Comparison of ENCODE assay signal across 14 cellular contexts in genomic region chr20:62020935-62021701, GRCh38. TPM values are rescaled to one million over a fixed set of nuclear protein-coding genes. Genes with fewer than 3 reads are reported as not detected.
DNase-seq lines count a peak whose midpoint lies in the region; ATAC-seq and TF ChIP-seq lines count a peak whose summit lies in the region.
"Had no signal": no experiment of that assay in that cellular context is flagged by ENCODE, and none has a peak within 500 bp of the region (broad histone marks: within the 10 kb centered on the region; RNA-seq: fewer than 3 reads in every experiment).

No MANE protein-coding gene starts in this region.

- no peaks in the 10 kb centered on the region for H3K4me1 ChIP-seq in RWPE2 (ENCODE audit: insufficient read depth, poor library complexity, severe bottlenecking)

- H3K9me3 ChIP-seq in RWPE2 (ENCODE audit: severe bottlenecking), result no peaks in the 10 kb centered on the region

- peaks cover 4% of the 10 kb centered on the region for H3K36me3 Mint-ChIP-seq in nephron progenitor cell (ENCODE audit: low read depth)
- H3K36me3 Mint-ChIP-seq: activated naive CD8-positive, alpha-beta T cell had no signal

- H3K27me3 ChIP-seq in RWPE2 (ENCODE audit: insufficient read depth, poor library complexity, severe bottlenecking), result no peaks in the 10 kb centered on the region

- H3K27me3 Mint-ChIP-seq in nephron progenitor cell (ENCODE audit: low read depth, poor library complexity), result no peaks in the 10 kb centered on the region
- H3K27me3 Mint-ChIP-seq: activated CD4-positive, alpha-beta memory T cell treated with anti-CD3 and anti-CD28 coated beads, Interleukin-2, amount 10 ng/mL, durations not matched to agents 7 days and 5 days; activated naive CD8-positive, alpha-beta T cell had no signal

- no peak overlapping the region for H3K4me3 Mint-ChIP-seq in nephron progenitor cell
- H3K4me3 Mint-ChIP-seq: activated CD4-positive, alpha-beta memory T cell treated with anti-CD3 and anti-CD28 coated beads, Interleukin-2, amount 10 ng/mL, durations not matched to agents 7 days and 5 days; activated naive CD8-positive, alpha-beta T cell had no signal

- H3K36me3 ChIP-seq in RWPE2 (ENCODE audit: low read depth), result no peaks in the 10 kb centered on the region

- DNase-seq in AG08396 (ENCODE audit: low spot score), result peak; percentile 75
- DNase-seq in RWPE2 (ENCODE audit: low spot score), result peak; percentile 73
- peak; percentile 53 for DNase-seq in fibroblast of the aortic adventitia (ENCODE audit: low read depth)
- DNase-seq in nephron progenitor cell, result no peak
- no peak for DNase-seq in stimulated activated naive CD4-positive, alpha-beta T cell (lab: John Stamatoyannopoulos, UW)
- DNase-seq in DMS79 (lab: John Stamatoyannopoulos, UW), result no peak
- no peak for DNase-seq in NCI-H1694 treated with DMSO at 0.1 percent for 48 hours (lab: John Stamatoyannopoulos, UW)
- DNase-seq: ACHN; activated CD4-positive, alpha-beta memory T cell treated with anti-CD3 and anti-CD28 coated beads, Interleukin-2, amount 10 ng/mL, durations not matched to agents 7 days and 5 days; effector CD8-positive, alpha-beta T cell; NCI-H524 treated with DMSO at 0.1 percent for 48 hours; stimulated activated CD4-positive, alpha-beta T cell treated with anti-CD3 and anti-CD28 coated beads, Interleukin-15, amount 100 ng/mL, for 24 hours had no signal

- TF ChIP-seq CTCF in RWPE2 (IDR thresholded peaks at IDR 0.05; ENCODE audit: poor library complexity, severe bottlenecking) (no peak), fibroblast of the aortic adventitia (IDR thresholded peaks at IDR 0.05; ENCODE audit: insufficient read depth, low read length) (no peak), nephron progenitor cell (IDR thresholded peaks at IDR 0.05) (no peak)

- H3K4me1 Mint-ChIP-seq in nephron progenitor cell, result peaks cover 71% of the 10 kb centered on the region
- H3K4me1 Mint-ChIP-seq: activated CD4-positive, alpha-beta memory T cell treated with anti-CD3 and anti-CD28 coated beads, Interleukin-2, amount 10 ng/mL, durations not matched to agents 7 days and 5 days had no signal

- H3K9me3 Mint-ChIP-seq in nephron progenitor cell, result no peaks in the 10 kb centered on the region
- H3K9me3 Mint-ChIP-seq: activated CD4-positive, alpha-beta memory T cell treated with anti-CD3 and anti-CD28 coated beads, Interleukin-2, amount 10 ng/mL, durations not matched to agents 7 days and 5 days had no signal

- H3K27ac Mint-ChIP-seq in nephron progenitor cell, result peak overlapping the region; percentile 75
- H3K27ac Mint-ChIP-seq: activated CD4-positive, alpha-beta memory T cell treated with anti-CD3 and anti-CD28 coated beads, Interleukin-2, amount 10 ng/mL, durations not matched to agents 7 days and 5 days; activated naive CD8-positive, alpha-beta T cell had no signal

- H3K27ac ChIP-seq in RWPE2 (ENCODE audit: poor library complexity, severe bottlenecking), result no peak overlapping the region

- H3K4me3 ChIP-seq in RWPE2 (ENCODE audit: severe bottlenecking) (no peak overlapping the region), fibroblast of the aortic adventitia (ENCODE audit: low read depth, low read length) (no peak overlapping the region)

- ATAC-seq in RWPE2 (ENCODE audit: low read depth) (peak; percentile 14; the same call in 2 of the 3 replicates), GM18861 (IDR thresholded peaks at IDR 0.05; ENCODE audit: unreplicated experiment) (no peak)

RNA-seq across cellular contexts. Expression of gene TAF4, which starts 44.6 kb away (rescaled TPM):
- total RNA-seq in fibroblast of the aortic adventitia (ENCODE audit: low replicate concordance), result 2.9 and 5.4 TPM in 2 replicates

Comparison
In these comparisons a context has a peak if more than half of its experiments do, and no peak if none do; other contexts are left out.
1. DNase-seq: peak in AG08396 (single experiment), RWPE2 (single experiment) and fibroblast of the aortic adventitia (single experiment); none in nephron progenitor cell (single experiment), stimulated activated naive CD4-positive, alpha-beta T cell (0 of 6), DMS79 (single experiment) and NCI-H1694 treated with DMSO at 0.1 percent for 48 hours (single experiment).